In genomic region chrX:1657367-1658082, GRCh38 we compare ENCODE assay signal across 8 cellular contexts.
DNase-seq lines count a peak whose midpoint lies in the region; ATAC-seq lines count a peak whose summit lies in the region.

No MANE protein-coding gene starts in this region.

- H3K27ac Mint-ChIP-seq in activated naive CD8-positive, alpha-beta T cell = peak overlapping the region; percentile 97
- H3K27ac Mint-ChIP-seq in memory B cell = peak overlapping the region; percentile 95
- peak overlapping the region; percentile 93 to 95 for H3K27ac Mint-ChIP-seq in stimulated activated naive CD8-positive, alpha-beta T cell treated with anti-CD3 and anti-CD28 coated beads, Interleukin-15, amount 100 ng/mL, for 72 hours

- no peaks in the 10 kb centered on the region for H3K36me3 Mint-ChIP-seq in activated naive CD8-positive, alpha-beta T cell
- H3K36me3 Mint-ChIP-seq in memory B cell = peaks cover 6% of the 10 kb centered on the region

- H3K9me3 Mint-ChIP-seq in activated naive CD8-positive, alpha-beta T cell (ENCODE audit: low read depth) = no peaks in the 10 kb centered on the region
- H3K9me3 Mint-ChIP-seq in memory B cell = no peaks in the 10 kb centered on the region
- no peaks in the 10 kb centered on the region for H3K9me3 Mint-ChIP-seq in stimulated activated naive CD8-positive, alpha-beta T cell treated with anti-CD3 and anti-CD28 coated beads, Interleukin-15, amount 100 ng/mL, for 72 hours

- no peaks in the 10 kb centered on the region for H3K27me3 Mint-ChIP-seq in activated naive CD8-positive, alpha-beta T cell
- no peaks in the 10 kb centered on the region for H3K27me3 Mint-ChIP-seq in memory B cell
- H3K27me3 Mint-ChIP-seq in stimulated activated naive CD8-positive, alpha-beta T cell treated with anti-CD3 and anti-CD28 coated beads, Interleukin-15, amount 100 ng/mL, for 72 hours = no peaks in the 10 kb centered on the region

- H3K4me3 Mint-ChIP-seq in activated naive CD8-positive, alpha-beta T cell = peak overlapping the region; percentile 96
- peak overlapping the region; percentile 89 for H3K4me3 Mint-ChIP-seq in memory B cell
- peak overlapping the region; percentile 97 to 99 for H3K4me3 Mint-ChIP-seq in stimulated activated naive CD8-positive, alpha-beta T cell treated with anti-CD3 and anti-CD28 coated beads, Interleukin-15, amount 100 ng/mL, for 72 hours

- peaks cover 40% of the 10 kb centered on the region for H3K4me1 Mint-ChIP-seq in activated naive CD8-positive, alpha-beta T cell (ENCODE audit: low read depth)
- peaks cover 25% of the 10 kb centered on the region for H3K4me1 Mint-ChIP-seq in memory B cell
- H3K4me1 Mint-ChIP-seq in stimulated activated naive CD8-positive, alpha-beta T cell treated with anti-CD3 and anti-CD28 coated beads, Interleukin-15, amount 100 ng/mL, for 72 hours = peaks cover 48% of the 10 kb centered on the region

- peak; percentile 86 for ATAC-seq in GM19372 (IDR thresholded peaks at IDR 0.05; ENCODE audit: low read depth, unreplicated experiment)
- ATAC-seq in HG03521 (IDR thresholded peaks at IDR 0.05; ENCODE audit: unreplicated experiment) = peak; percentile 26
- peak; percentile 29 for ATAC-seq in memory B cell (ENCODE audit: low read depth)
- ATAC-seq in stimulated activated naive CD8-positive, alpha-beta T cell treated with anti-CD3 and anti-CD28 coated beads, Interleukin-15, amount 100 ng/mL, for 72 hours = peak; percentile 58

- DNase-seq in DMS 273 treated with DMSO at 0.1 percent for 48 hours (lab: John Stamatoyannopoulos, UW) (peak; percentile 98), SKM-1 treated with dmso at 0.1 percent for 144 hours (lab: John Stamatoyannopoulos, UW; ENCODE audit: unreplicated experiment) (peak; percentile 68), memory B cell (ENCODE audit: low spot score in 2 of 2) (peak; percentile 25 to 45), NCI-H2029 treated with DMSO at 0.1 percent for 48 hours (lab: John Stamatoyannopoulos, UW) (no peak)
- DNase-seq in stimulated activated naive CD8-positive, alpha-beta T cell treated with anti-CD3 and anti-CD28 coated beads, Interleukin-15, amount 100 ng/mL, for 72 hours = peak; percentile 58 to 75

Comparison
In these comparisons a context has a peak if more than half of its experiments do, and no peak if none do; other contexts are left out.
1. ATAC-seq: peak in every context shown above with its lines; median percentile 86 in GM19372; 58 in stimulated activated naive CD8-positive, alpha-beta T cell treated with anti-CD3 and anti-CD28 coated beads, Interleukin-15, amount 100 ng/mL, for 72 hours; 29 in memory B cell; 26 in HG03521.